ENCODE assay signal across 19 cellular contexts in the genomic region with DNA sequence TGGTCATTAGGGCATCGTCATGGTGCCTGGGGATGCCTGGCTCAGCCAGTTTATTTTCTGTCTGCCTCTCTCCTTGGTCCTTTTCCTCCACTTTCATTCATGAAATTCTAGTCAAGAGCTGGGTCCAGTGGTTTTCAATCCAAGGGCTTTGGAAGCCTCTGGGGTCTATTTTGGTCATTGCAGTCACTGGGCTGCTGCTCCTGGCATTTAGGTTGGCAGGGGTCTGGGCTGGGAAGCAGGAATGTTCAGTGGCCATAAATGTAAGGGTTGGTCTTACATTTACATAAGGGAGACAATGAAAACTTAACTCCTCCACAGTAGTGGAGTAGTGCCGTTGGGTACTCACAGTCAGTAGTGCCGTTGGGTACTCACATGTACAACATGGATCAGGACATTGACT.
"Had no signal": no experiment of that assay in that cellular context is flagged by ENCODE, and none has a peak within 500 bp of the region (broad histone marks: within the 10 kb centered on the region; RNA-seq: fewer than 3 reads in every experiment).

No MANE protein-coding gene starts in this region.

- H2AFZ ChIP-seq: parathyroid adenoma had no signal

- H3K4me1 Mint-ChIP-seq: nephron had no signal

- H3K4me3 ChIP-seq: stomach, suprapubic skin, tibial nerve had no signal

- H3K9ac ChIP-seq: parathyroid adenoma had no signal

- H3K27me3 Mint-ChIP-seq: activated naive CD8-positive, alpha-beta T cell treated with anti-CD3 and anti-CD28 coated beads, Interleukin-2, amount 10 ng/mL, durations not matched to agents 7 days and 5 days had no signal

- ATAC-seq: WTC11 had no signal

- H3K9me3 ChIP-seq: stomach, suprapubic skin, tibial nerve had no signal

- DNase-seq: activated CD4-positive, alpha-beta T cell treated with anti-CD3 and anti-CD28 coated beads, Interleukin-2, amount 50 U/mL, for 4 hours; activated CD8-positive, alpha-beta memory T cell treated with anti-CD3 and anti-CD28 coated beads for 24 hours; activated CD8-positive, alpha-beta memory T cell treated with anti-CD3 and anti-CD28 coated beads, Interleukin-2, amount 50 U/mL, for 4 hours; activated naive CD4-positive, alpha-beta T cell treated with Interleukin-2 at 50 U/mL for 16 hours; activated naive CD8-positive, alpha-beta T cell treated with anti-CD3 and anti-CD28 coated beads, Interleukin-2, amount 10 ng/mL, durations not matched to agents 7 days and 5 days; activated T-cell treated with anti-CD3 and anti-CD28 coated beads, Interleukin-2, amount 50 U/mL, for 48 hours; amygdala; kidney; midbrain; stimulated activated CD4-positive, alpha-beta T cell treated with anti-CD3 and anti-CD28 coated beads, Interleukin-12 subunit alpha, Interleukin-12 subunit beta, amount 100 ng/mL, for 4 hours; stimulated activated CD4-positive, alpha-beta T cell treated with anti-CD3 and anti-CD28 coated beads, Interleukin-4, amount 100 ng/mL, for 4 hours; T-helper 1 cell; T-helper 9 cell had no signal

- H3K27me3 ChIP-seq: stomach, suprapubic skin, tibial nerve had no signal

- H3K27ac ChIP-seq: parathyroid adenoma, suprapubic skin, tibial nerve had no signal

- H3K9me3 Mint-ChIP-seq: activated naive CD8-positive, alpha-beta T cell treated with anti-CD3 and anti-CD28 coated beads, Interleukin-2, amount 10 ng/mL, durations not matched to agents 7 days and 5 days; nephron; WTC11 had no signal

- H3K4me3 Mint-ChIP-seq: activated naive CD8-positive, alpha-beta T cell treated with anti-CD3 and anti-CD28 coated beads, Interleukin-2, amount 10 ng/mL, durations not matched to agents 7 days and 5 days; nephron; WTC11 had no signal

- H3K4me1 ChIP-seq: parathyroid adenoma, suprapubic skin, tibial nerve had no signal

- H3K27ac Mint-ChIP-seq: activated naive CD8-positive, alpha-beta T cell treated with anti-CD3 and anti-CD28 coated beads, Interleukin-2, amount 10 ng/mL, durations not matched to agents 7 days and 5 days; nephron; WTC11 had no signal
